8 cellular contexts compared by ENCODE assay signal in the genomic region with DNA sequence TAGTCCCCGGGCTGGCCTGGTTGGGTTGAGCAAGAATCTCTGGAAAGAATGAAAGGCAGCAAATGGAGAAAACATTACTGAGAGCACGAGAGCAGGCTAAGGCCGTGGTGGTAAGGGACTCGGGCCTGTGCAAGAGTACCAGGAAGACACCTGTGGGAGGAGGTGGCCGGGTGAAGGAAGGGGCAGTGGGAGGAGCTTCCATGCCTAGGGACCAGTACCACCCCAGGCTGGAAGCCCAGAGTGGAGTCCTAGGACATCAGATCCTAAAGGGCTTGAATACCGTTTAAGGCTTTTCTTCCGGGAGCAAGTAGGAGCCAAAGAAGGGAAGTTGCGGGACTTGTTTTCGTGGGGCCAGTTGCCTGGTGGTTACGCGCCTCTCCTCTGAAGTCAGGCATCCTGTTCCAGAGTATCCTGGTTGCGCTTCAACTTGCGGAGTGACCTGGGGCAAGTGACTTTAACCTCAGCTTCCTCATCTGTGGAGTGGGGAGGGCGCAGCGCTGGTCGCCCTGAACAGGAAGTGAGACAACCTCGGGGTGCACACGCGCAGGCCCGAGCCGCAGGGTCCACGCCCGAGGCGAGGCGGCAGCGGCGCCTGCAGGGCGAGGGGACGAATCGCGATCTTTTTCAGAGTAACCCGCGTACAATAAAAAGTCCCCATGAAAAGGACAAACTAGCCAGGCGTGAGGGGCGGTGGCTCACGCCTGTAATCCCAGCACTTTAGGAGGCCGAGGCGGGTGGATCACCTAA. TPM values are rescaled to one million over a fixed set of nuclear protein-coding genes. Genes with fewer than 3 reads are reported as not detected.
A peak's percentile ranks its signal among the peaks of the same experiment; 100 is the strongest.
DNase-seq lines count a peak whose midpoint lies in the region; ATAC-seq and TF ChIP-seq lines count a peak whose summit lies in the region.

No MANE protein-coding gene starts in this region.

- peak; percentile 86 for TF ChIP-seq CTCF in CD4-positive, alpha-beta T cell (IDR thresholded peaks at IDR 0.05)
- peak; percentile 51 for TF ChIP-seq CTCF in HL-60 (IDR thresholded peaks at IDR 0.05; ENCODE audit: insufficient read depth, low read length)
- peak; percentile 36 for TF ChIP-seq CTCF in epithelial cell of esophagus (IDR thresholded peaks at IDR 0.05; ENCODE audit: insufficient read depth, low read depth, low read length, missing control alignments)

- ATAC-seq in CD4-positive, alpha-beta T cell (ENCODE audit: poor library complexity): peak; percentile 65
- ATAC-seq in GM19372 (IDR thresholded peaks at IDR 0.05; ENCODE audit: low read depth, unreplicated experiment): peak; percentile 45

- peak overlapping the region; percentile 85 for H3K27ac Mint-ChIP-seq in CD4-positive, alpha-beta T cell

- peak overlapping the region; percentile 93 for H3K9ac ChIP-seq in NT2/D1 (ENCODE audit: insufficient read length, low read depth)

- no peaks in the 10 kb centered on the region for H3K9me3 ChIP-seq in CD4-positive, alpha-beta T cell (ENCODE audit: control insufficient read depth, low read length)
- no peaks in the 10 kb centered on the region for H3K9me3 ChIP-seq in NT2/D1 (ENCODE audit: insufficient read depth, low read length)

- CTCF ChIA-PET in CD4-positive, alpha-beta T cell (lab: Charles Lee): interaction anchor here (0.6 to 3.5 kb wide), 16 partner anchors 30 to 326 kb away, joined by 3 to 16 read pairs (median 4); a partner anchor contains a TSS

- intact Hi-C loops in CD4-positive, alpha-beta T cell (cut with DNase I, micrococcal nuclease): loop anchor here (1.0 to 10.0 kb wide), 10 partner anchors 31 to 326 kb away; a partner anchor contains a TSS

- peaks cover 32% of the 10 kb centered on the region for H3K4me1 Mint-ChIP-seq in CD4-positive, alpha-beta T cell (ENCODE audit: low read depth)

- POLR2A ChIA-PET in CD4-positive, alpha-beta T cell (lab: Charles Lee): interaction anchor here (0.7 to 3.0 kb wide), 21 partner anchors 9 to 343 kb away, joined by 3 to 25 read pairs (median 6); a partner anchor contains a TSS

- peaks cover 32% of the 10 kb centered on the region for H3K36me3 Mint-ChIP-seq in CD4-positive, alpha-beta T cell (ENCODE audit: low read depth)

- peak overlapping the region; percentile 97 for H3K4me3 Mint-ChIP-seq in CD4-positive, alpha-beta T cell

- H3K27me3 ChIP-seq in CD4-positive, alpha-beta T cell (ENCODE audit: control insufficient read depth, insufficient read depth, low read length): no peaks in the 10 kb centered on the region
- H3K27me3 ChIP-seq in HL-60 (ENCODE audit: insufficient read depth, poor library complexity, severe bottlenecking): no peaks in the 10 kb centered on the region
- no peaks in the 10 kb centered on the region for H3K27me3 ChIP-seq in NT2/D1 (ENCODE audit: insufficient read depth, insufficient read length)

- peak overlapping the region; percentile 78 for H3K27ac ChIP-seq in CD4-positive, alpha-beta T cell (ENCODE audit: low read depth, low read length)
- peak overlapping the region; percentile 88 for H3K27ac ChIP-seq in HL-60 (replicated peaks)

- H3K4me3 ChIP-seq in HL-60 (replicated peaks; ENCODE audit: insufficient read depth, low read length) (peak overlapping the region; percentile 59), NT2/D1 (ENCODE audit: insufficient read length, low read depth) (peak overlapping the region; percentile 100), epithelial cell of esophagus (ENCODE audit: low read length) (peak overlapping the region; percentile 79)

- H3K9me3 Mint-ChIP-seq in CD4-positive, alpha-beta T cell: no peaks in the 10 kb centered on the region

- H3K4me1 ChIP-seq in NT2/D1 (ENCODE audit: insufficient read depth, insufficient read length): peaks cover 26% of the 10 kb centered on the region

- no peaks in the 10 kb centered on the region for H3K27me3 Mint-ChIP-seq in CD4-positive, alpha-beta T cell

- peak; percentile 61 to 79 (median 74) for DNase-seq in CD4-positive, alpha-beta T cell
- peak; percentile 99 for DNase-seq in HL-60 (ENCODE audit: low read depth in 1 of 2, low spot score in 1 of 2)
- peak; percentile 59 for DNase-seq in NT2/D1 (ENCODE audit: low read depth, low spot score)
- peak; percentile 86 for DNase-seq in activated CD8-positive, alpha-beta memory T cell treated with anti-CD3 and anti-CD28 coated beads, Interleukin-2, amount 50 U/mL, for 48 hours
- peak; percentile 78 for DNase-seq in epithelial cell of esophagus (ENCODE audit: low read depth)
- DNase-seq in mucosa of gallbladder (ENCODE audit: low spot score): peak; percentile 87
- peak; percentile 71 for DNase-seq in stimulated activated CD8-positive, alpha-beta memory T cell treated with anti-CD3 and anti-CD28 coated beads, Interleukin-4, amount 100 ng/mL, for 24 hours (ENCODE audit: low read depth)

- peaks cover 61% of the 10 kb centered on the region for H3K36me3 ChIP-seq in NT2/D1 (ENCODE audit: insufficient read depth, insufficient read length, low read length)

RNA-seq across cellular contexts. Expression of a gene that starts 1.1 kb away (rescaled TPM):
- 10 to 100 TPM; 15.1 to 15.3 TPM for total RNA-seq in CD4-positive, alpha-beta T cell
- total RNA-seq in mucosa of gallbladder: 72.3 TPM

RNA-seq across cellular contexts. Expression of a gene that starts 2.7 kb away (rescaled TPM):
- total RNA-seq in CD4-positive, alpha-beta T cell: not detected
- total RNA-seq in mucosa of gallbladder: not detected

RNA-seq across cellular contexts. Expression of a gene that starts 31.0 kb away (rescaled TPM):
- 10 to 100 TPM; 21.4 to 22.5 TPM for total RNA-seq in CD4-positive, alpha-beta T cell
- total RNA-seq in mucosa of gallbladder: 53.0 TPM

RNA-seq across cellular contexts. Expression of a gene that starts 32.9 kb away (rescaled TPM):
- total RNA-seq in CD4-positive, alpha-beta T cell: under 1 TPM; 0.08 to 0.34 TPM
- 9.0 TPM for total RNA-seq in mucosa of gallbladder

Comparison
In these comparisons a context has a peak if more than half of its experiments do, and no peak if none do; other contexts are left out.
1. Peak in every context shown above with its lines: DNase-seq, ATAC-seq, H3K4me3 ChIP-seq and H3K27ac ChIP-seq.
2. CTCF ChIP-seq: peak in every context shown above with its lines; median percentile 86 in CD4-positive, alpha-beta T cell; 51 in HL-60; 36 in epithelial cell of esophagus.